8 cellular contexts compared by ENCODE assay signal in genomic region chr2:166417669-166418068, GRCh38. TPM values are rescaled to one million over a fixed set of nuclear protein-coding genes. Genes with fewer than 3 reads are reported as not detected.
DNase-seq lines count a peak whose midpoint lies in the region; FAIRE-seq and TF ChIP-seq lines count a peak whose summit lies in the region.

No MANE protein-coding gene starts in this region.

- H3K4me3 ChIP-seq in left ventricle myocardium inferior (no peak overlapping the region), sigmoid colon (no peak overlapping the region)

- TF ChIP-seq EP300 in sigmoid colon (IDR thresholded peaks at IDR 0.05) = no peak

- DNase-seq in left ventricle myocardium inferior = no peak
- no peak for DNase-seq in cardiac septum (ENCODE audit: low spot score)
- DNase-seq in NCI-H2227 treated with DMSO at 0.1 percent for 48 hours (lab: John Stamatoyannopoulos, UW) = peak; percentile 77
- peak; percentile 26 for DNase-seq in urothelium cell line (ENCODE audit: low spot score)
- DNase-seq in sigmoid colon = no peak
- DNase-seq in islet precursor cell = no peak
- DNase-seq in amniotic stem cell (lab: John Stamatoyannopoulos, UW) = no peak

- H3K27ac ChIP-seq in left ventricle myocardium inferior (replicated peaks) (no peak overlapping the region), sigmoid colon (no peak overlapping the region)

- TF ChIP-seq POLR2A in sigmoid colon (IDR thresholded peaks at IDR 0.05) = no peak

- no peaks in the 10 kb centered on the region for H3K4me1 ChIP-seq in left ventricle myocardium inferior
- H3K4me1 ChIP-seq in sigmoid colon = peaks cover 0 to 8% (median 0%) of the 10 kb centered on the region in 4 donors

- 57 to 62% methylated on average over 2 of the region's 2 CpGs for WGBS in sigmoid colon, 2 donors

- H3K36me3 ChIP-seq in left ventricle myocardium inferior = no peaks in the 10 kb centered on the region
- H3K36me3 ChIP-seq in sigmoid colon = no peaks in the 10 kb centered on the region

- intact Hi-C loops in left ventricle myocardium inferior (cut with micrococcal nuclease) = no loop called here
- intact Hi-C loops in cardiac septum (cut with DNase I) = no loop called here
- intact Hi-C loops in sigmoid colon (cut with DNase I) = loop anchor here (1.0 kb wide), 1 partner anchor 99 kb away; no protein-coding TSS in a partner anchor

- peaks cover 3% of the 10 kb centered on the region for H3K9me3 ChIP-seq in left ventricle myocardium inferior (replicated peaks)
- no peaks in the 10 kb centered on the region for H3K9me3 ChIP-seq in sigmoid colon

- H3K27me3 ChIP-seq in left ventricle myocardium inferior (ENCODE audit: low read depth) (no peaks in the 10 kb centered on the region), sigmoid colon (no peaks in the 10 kb centered on the region)

- FAIRE-seq in endometrium (lab: Jason Lieb, UNC) (peak; percentile 31), urothelium cell line (lab: Jason Lieb, UNC) (no peak)

- TF ChIP-seq CTCF in left ventricle myocardium inferior (IDR thresholded peaks at IDR 0.05; ENCODE audit: borderline replicate concordance) = peak; percentile 24
- peak in 1 of 4 experiments; percentile 25 for TF ChIP-seq CTCF in sigmoid colon (IDR thresholded peaks at IDR 0.05)

RNA-seq across cellular contexts. Expression of gene SCN9A, which starts 41.9 kb away (rescaled TPM):
- 1.4 TPM for total RNA-seq in left ventricle myocardium inferior
- 0.75 TPM for total RNA-seq in cardiac septum
- 10 to 100 TPM; 14.3 to 22.1 (median 16.0) TPM for total RNA-seq in sigmoid colon
- polyA plus RNA-seq in sigmoid colon = 1 to 10 TPM in 1 of 3 donors, under 1 TPM in 2; 0.23 to 2.8 (median 0.60) TPM

Comparison
In these comparisons a context has a peak if more than half of its experiments do, and no peak if none do; other contexts are left out.
1. DNase-seq: peak in NCI-H2227 treated with DMSO at 0.1 percent for 48 hours (single experiment) and urothelium cell line (single experiment); none in left ventricle myocardium inferior (single experiment), cardiac septum (single experiment), sigmoid colon (single experiment), islet precursor cell (single experiment) and amniotic stem cell (single experiment).